ENCODE assay signal across 15 cellular contexts in genomic region chr10:86077871-86078638, GRCh38.
DNase-seq lines count a peak whose midpoint lies in the region; ATAC-seq and TF ChIP-seq lines count a peak whose summit lies in the region.
"Had no signal": no experiment of that assay in that cellular context is flagged by ENCODE, and none has a peak within 500 bp of the region (broad histone marks: within the 10 kb centered on the region; RNA-seq: fewer than 3 reads in every experiment).

No MANE protein-coding gene starts in this region.

- H3K36me3 Mint-ChIP-seq in activated CD4-positive, alpha-beta memory T cell treated with anti-CD3 and anti-CD28 coated beads, Interleukin-2, amount 10 ng/mL, durations not matched to agents 7 days and 5 days (ENCODE audit: low read depth) = no peaks in the 10 kb centered on the region
- H3K36me3 Mint-ChIP-seq in activated CD4-positive, alpha-beta memory T cell treated with anti-CD3 and anti-CD28 coated beads for 36 hours = no peaks in the 10 kb centered on the region
- H3K36me3 Mint-ChIP-seq: CD4-positive, alpha-beta memory T cell had no signal

- no peak overlapping the region for H2AK5ac ChIP-seq in mesendoderm (ENCODE audit: low read length)

- POLR2A ChIA-PET in activated CD4-positive, alpha-beta memory T cell treated with anti-CD3 and anti-CD28 coated beads, Interleukin-2, amount 10 ng/mL, durations not matched to agents 7 days and 5 days (lab: Charles Lee) = no interaction called here
- POLR2A ChIA-PET in activated CD4-positive, alpha-beta memory T cell treated with anti-CD3 and anti-CD28 coated beads for 36 hours (lab: Charles Lee) = no interaction called here

- H2BK5ac ChIP-seq in mesendoderm (ENCODE audit: low read length) = no peak overlapping the region

- no peak for TF ChIP-seq POLR2A in spleen (IDR thresholded peaks at IDR 0.05)

- H3K27ac Mint-ChIP-seq in activated CD4-positive, alpha-beta memory T cell treated with anti-CD3 and anti-CD28 coated beads, Interleukin-2, amount 10 ng/mL, durations not matched to agents 7 days and 5 days = no peak overlapping the region
- H3K27ac Mint-ChIP-seq in activated CD4-positive, alpha-beta memory T cell treated with anti-CD3 and anti-CD28 coated beads for 36 hours = no peak overlapping the region
- H3K27ac Mint-ChIP-seq: CD4-positive, alpha-beta memory T cell had no signal

- TF ChIP-seq CTCF in dorsolateral prefrontal cortex (IDR thresholded peaks at IDR 0.05 in 54 of 56, conservative IDR thresholded peaks at IDR 0.05 in 2 of 56; ENCODE audit: low read depth in 1 of 56, partially characterized antibody in 56 of 56) (no peak), spleen (IDR thresholded peaks at IDR 0.05 in 8 of 11, conservative IDR thresholded peaks at IDR 0.05 in 3 of 11) (no peak)

- no peak overlapping the region for H2BK15ac ChIP-seq in mesendoderm (replicated peaks; ENCODE audit: low read depth)

- H3K36me3 ChIP-seq in mesendoderm (ENCODE audit: control insufficient read depth, insufficient read depth, low read length) (no peaks in the 10 kb centered on the region), spleen (no peaks in the 10 kb centered on the region)

- no peak overlapping the region for H2BK120ac ChIP-seq in mesendoderm (ENCODE audit: low read depth, low read length)

- no peak overlapping the region for H3K9ac ChIP-seq in mesendoderm (ENCODE audit: low read length)

- DNase-seq in activated CD4-positive, alpha-beta memory T cell treated with anti-CD3 and anti-CD28 coated beads, Interleukin-2, amount 10 ng/mL, durations not matched to agents 7 days and 5 days = peak; percentile 8
- no peak for DNase-seq in activated CD4-positive, alpha-beta memory T cell treated with anti-CD3 and anti-CD28 coated beads for 36 hours
- DNase-seq in dorsolateral prefrontal cortex (no peak), mesendoderm (no peak), spleen (peak; percentile 47), amniotic stem cell (lab: John Stamatoyannopoulos, UW) (no peak)
- DNase-seq: CD4-positive, alpha-beta memory T cell; NCI-H1105 treated with DMSO at 0.1 percent for 48 hours; NCI-H187; NCI-H446; NCI-H748 treated with DMSO at 0.1 percent for 48 hours; PC-9 had no signal

- H3K27me3 Mint-ChIP-seq in activated CD4-positive, alpha-beta memory T cell treated with anti-CD3 and anti-CD28 coated beads, Interleukin-2, amount 10 ng/mL, durations not matched to agents 7 days and 5 days = peaks cover 6% of the 10 kb centered on the region
- peaks cover 2% of the 10 kb centered on the region for H3K27me3 Mint-ChIP-seq in activated CD4-positive, alpha-beta memory T cell treated with anti-CD3 and anti-CD28 coated beads for 36 hours

- no peak overlapping the region for H3K4ac ChIP-seq in mesendoderm (ENCODE audit: low read depth, low read length)

- no peak overlapping the region for H3K23ac ChIP-seq in mesendoderm (ENCODE audit: low read length)

- peak overlapping the region; percentile 12 for H3K56ac ChIP-seq in mesendoderm (ENCODE audit: low read length)

- intact Hi-C loops in activated CD4-positive, alpha-beta memory T cell treated with anti-CD3 and anti-CD28 coated beads for 36 hours (cut with micrococcal nuclease) = no loop called here
- intact Hi-C loops in dorsolateral prefrontal cortex (cut with DNase I) (no loop called here), spleen (cut with DNase I; ENCODE audit: low total_unique reads) (no loop called here)

- peaks cover 8% of the 10 kb centered on the region for H3K4me1 ChIP-seq in mesendoderm (ENCODE audit: control insufficient read depth, low read depth, low read length)
- H3K4me1 ChIP-seq in spleen = no peaks in the 10 kb centered on the region

- H3K4me3 ChIP-seq in dorsolateral prefrontal cortex (no peak overlapping the region), mesendoderm (ENCODE audit: low read length) (no peak overlapping the region), spleen (no peak overlapping the region)
- H3K4me3 ChIP-seq: PC-9 had no signal

- ATAC-seq in HG03354 (IDR thresholded peaks at IDR 0.05; ENCODE audit: poor library complexity, severe bottlenecking, unreplicated experiment) = no peak
- ATAC-seq in HG03439 (IDR thresholded peaks at IDR 0.05; ENCODE audit: unreplicated experiment) = no peak

- H3K18ac ChIP-seq in mesendoderm (ENCODE audit: low read length) = no peak overlapping the region

- H3K27ac ChIP-seq in dorsolateral prefrontal cortex (peak overlapping the region in 45 of 59 donors; percentile 3 to 71 (median 43)), mesendoderm (ENCODE audit: low read depth, low read length) (no peak overlapping the region), spleen (no peak overlapping the region)
- H3K27ac ChIP-seq: PC-9 had no signal

- H3K9me3 Mint-ChIP-seq in activated CD4-positive, alpha-beta memory T cell treated with anti-CD3 and anti-CD28 coated beads, Interleukin-2, amount 10 ng/mL, durations not matched to agents 7 days and 5 days = no peaks in the 10 kb centered on the region
- no peaks in the 10 kb centered on the region for H3K9me3 Mint-ChIP-seq in activated CD4-positive, alpha-beta memory T cell treated with anti-CD3 and anti-CD28 coated beads for 36 hours
- H3K9me3 Mint-ChIP-seq: IgD-negative memory B cell had no signal

- H3K4me2 ChIP-seq in mesendoderm (ENCODE audit: low read length) = no peak overlapping the region
- H3K4me2 ChIP-seq: PC-9 had no signal

- no CpG with 5 or more reads among the region's 9 CpGs for WGBS in mesendoderm (ENCODE audit: extremely low coverage, insufficient coverage, low lambda C conversion rate)
- 83 to 90% (median 86%) methylated on average over 8 to 9 of the region's 9 CpGs for WGBS in spleen, 5 donors

- H3K79me2 ChIP-seq in mesendoderm (ENCODE audit: control insufficient read depth, insufficient read depth, low read length) = no peaks in the 10 kb centered on the region

- H3K27me3 ChIP-seq in dorsolateral prefrontal cortex (no peaks in the 10 kb centered on the region), mesendoderm (ENCODE audit: insufficient read depth, low read length, poor library complexity) (no peaks in the 10 kb centered on the region), spleen (replicated peaks in 1 of 7) (peaks cover 0 to 37% (median 0%) of the 10 kb centered on the region in 7 donors)

- H3K4me3 Mint-ChIP-seq in activated CD4-positive, alpha-beta memory T cell treated with anti-CD3 and anti-CD28 coated beads, Interleukin-2, amount 10 ng/mL, durations not matched to agents 7 days and 5 days = no peak overlapping the region
- no peak overlapping the region for H3K4me3 Mint-ChIP-seq in activated CD4-positive, alpha-beta memory T cell treated with anti-CD3 and anti-CD28 coated beads for 36 hours
- H3K4me3 Mint-ChIP-seq: CD4-positive, alpha-beta memory T cell had no signal

- H4K8ac ChIP-seq in mesendoderm (ENCODE audit: low read depth, low read length) = no peak overlapping the region

- CTCF ChIA-PET in activated CD4-positive, alpha-beta memory T cell treated with anti-CD3 and anti-CD28 coated beads, Interleukin-2, amount 10 ng/mL, durations not matched to agents 7 days and 5 days (lab: Charles Lee) = no interaction called here
- CTCF ChIA-PET in activated CD4-positive, alpha-beta memory T cell treated with anti-CD3 and anti-CD28 coated beads for 36 hours (lab: Charles Lee) = no interaction called here

- H3K9me3 ChIP-seq in spleen = no peaks in the 10 kb centered on the region

- H3K4me1 Mint-ChIP-seq in activated CD4-positive, alpha-beta memory T cell treated with anti-CD3 and anti-CD28 coated beads, Interleukin-2, amount 10 ng/mL, durations not matched to agents 7 days and 5 days = peaks cover 2% of the 10 kb centered on the region
- no peaks in the 10 kb centered on the region for H3K4me1 Mint-ChIP-seq in activated CD4-positive, alpha-beta memory T cell treated with anti-CD3 and anti-CD28 coated beads for 36 hours (ENCODE audit: low read depth)
- H3K4me1 Mint-ChIP-seq: CD4-positive, alpha-beta memory T cell had no signal

- H4K5ac ChIP-seq in mesendoderm (ENCODE audit: low read length) = no peak overlapping the region

- no peaks in the 10 kb centered on the region for H3K79me1 ChIP-seq in mesendoderm (ENCODE audit: low read length)

Comparison
In these comparisons a context has a peak if more than half of its experiments do, and no peak if none do; other contexts are left out.
1. DNase-seq: peak in activated CD4-positive, alpha-beta memory T cell treated with anti-CD3 and anti-CD28 coated beads, Interleukin-2, amount 10 ng/mL, durations not matched to agents 7 days and 5 days (single experiment) and spleen (single experiment); none in activated CD4-positive, alpha-beta memory T cell treated with anti-CD3 and anti-CD28 coated beads for 36 hours (single experiment), dorsolateral prefrontal cortex (0 of 10), mesendoderm (single experiment) and amniotic stem cell (single experiment).
2. H3K27ac ChIP-seq: peak in dorsolateral prefrontal cortex (45 of 59); none in mesendoderm (single experiment) and spleen (0 of 8).